In genomic region chr19:45798995-45799517, GRCh38 we compare ENCODE assay signal across 8 cellular contexts. TPM values are rescaled to one million over a fixed set of nuclear protein-coding genes. Genes with fewer than 3 reads are reported as not detected.
DNase-seq lines count a peak whose midpoint lies in the region; ATAC-seq and TF ChIP-seq lines count a peak whose summit lies in the region.

No MANE protein-coding gene starts in this region.

- H4K20me1 ChIP-seq in IMR-90 (ENCODE audit: insufficient read depth, low read length) = no peaks in the 10 kb centered on the region

- no peaks in the 10 kb centered on the region for H3K9me1 ChIP-seq in IMR-90 (ENCODE audit: insufficient read depth, low read length)

- peak overlapping the region; percentile 33 for H2BK20ac ChIP-seq in IMR-90 (ENCODE audit: low read depth, low read length)

- no peak overlapping the region for H4K5ac ChIP-seq in IMR-90 (ENCODE audit: low read depth, low read length)

- H2BK5ac ChIP-seq in IMR-90 (ENCODE audit: low read depth, low read length, poor library complexity, severe bottlenecking) = peak overlapping the region; percentile 58

- in situ Hi-C loops in IMR-90 (cut with MboI; ENCODE audit: low sequenced_read_pairs) = no loop called here

- H2BK15ac ChIP-seq in IMR-90 (ENCODE audit: low read depth, low read length) = no peak overlapping the region; the same call in 2 of the 3 replicates

- no TSS peak for BruUV-seq in IMR-90 (replicated peaks; lab: Mats Ljungman, UMichigan)

- H3K27ac ChIP-seq in IMR-90 (ENCODE audit: insufficient read depth, low read length) (peak overlapping the region; percentile 44; the same call in 1 of the 2 replicates), psoas muscle (peak overlapping the region; percentile 62)

- peak overlapping the region; percentile 33; the same call in 1 of the 2 replicates for H2AK5ac ChIP-seq in IMR-90 (ENCODE audit: low read depth, low read length)

- 0 out of 2 replicates have a peak overlapping the region, but pooled peaks have one; percentile 48 for H4K91ac ChIP-seq in IMR-90 (ENCODE audit: insufficient read depth, low read depth, low read length)

- H3K23ac ChIP-seq in IMR-90 (ENCODE audit: low read depth, low read length) = no peak overlapping the region

- WGBS in IMR-90 (ENCODE audit: extremely low coverage in 2 of 2, insufficient read length in 1 of 2), 2 experiments = 2% methylated on average over 6 of the region's 10 CpGs; no CpG with 5 or more reads in 1 of the 2 experiments
- WGBS in psoas muscle, 3 donors = 2 to 3% (median 2%) methylated on average over 10 of the region's 10 CpGs

- 0 out of 2 replicates have a peak overlapping the region, but pooled peaks have one; percentile 15 for H3K18ac ChIP-seq in IMR-90 (ENCODE audit: low read depth, low read length)

- peak overlapping the region; percentile 86 for H2AFZ ChIP-seq in IMR-90 (replicated peaks; ENCODE audit: low read length, poor library complexity)

- H3K36me3 ChIP-seq in IMR-90 (ENCODE audit: control insufficient read depth, insufficient read depth, low read length) = no peaks in the 10 kb centered on the region
- H3K36me3 ChIP-seq in psoas muscle (ENCODE audit: insufficient read depth in 1 of 2, low read depth in 1 of 2) = no peaks in the 10 kb centered on the region

- peak overlapping the region; percentile 32 for H3K4me2 ChIP-seq in IMR-90 (ENCODE audit: low read depth, low read length)

- H3K56ac ChIP-seq in IMR-90 (ENCODE audit: extremely low read depth, insufficient read depth, low read length) = no peak overlapping the region

- no peak overlapping the region for H3K9ac ChIP-seq in IMR-90 (ENCODE audit: low read depth, low read length)

- TF ChIP-seq POLR2A in IMR-90 (IDR thresholded peaks at IDR 0.05; ENCODE audit: low read depth, low read length) = no peak

- H2BK120ac ChIP-seq in IMR-90 (ENCODE audit: low read depth, low read length) = peak overlapping the region; percentile 47; the same call in 1 of the 2 replicates

- POLR2A ChIA-PET in IMR-90 (lab: Charles Lee; ENCODE audit: unreplicated experiment) = no interaction called here

- 0 out of 4 replicates have a peak, but pooled peaks cover 0 to 5% of the 10 kb centered on the region in 2 experiments for H3K79me1 ChIP-seq in IMR-90 (ENCODE audit: low read depth in 1 of 2, low read length in 2 of 2)

- dilution Hi-C loops in IMR-90 (cut with HindIII; ENCODE audit: low sequenced_read_pairs, unreplicated experiment) = no loop called here

- H3K4ac ChIP-seq in IMR-90 (ENCODE audit: low read depth, low read length) = peak overlapping the region; percentile 63; the same call in 1 of the 2 replicates

- ATAC-seq in IMR-90 (ENCODE audit: low read depth) = peak; percentile 92
- ATAC-seq in psoas muscle = peak; percentile 70 to 87 (median 80)
- ATAC-seq in HG02763 (IDR thresholded peaks at IDR 0.05; ENCODE audit: unreplicated experiment) = no peak
- ATAC-seq in HG03139 (IDR thresholded peaks at IDR 0.05; ENCODE audit: unreplicated experiment) = no peak

- H3K14ac ChIP-seq in IMR-90 (replicated peaks; ENCODE audit: low read depth, low read length) = no peak overlapping the region

- intact Hi-C loops in IMR-90 (cut with micrococcal nuclease) (loop anchor here (1.0 kb wide), 1 partner anchor 29 kb away; no protein-coding TSS in a partner anchor), head of caudate nucleus (cut with DNase I) (loop anchor here (2.0 kb wide), 1 partner anchor 30 kb away; the partner anchor contains the start of gene SIX5), psoas muscle (cut with DNase I) (loop anchor here (1.0 to 2.0 kb wide), 2 partner anchors 28 to 29 kb away; no protein-coding TSS in a partner anchor)

- peak; percentile 62 for TF ChIP-seq RAD21 in IMR-90 (IDR thresholded peaks at IDR 0.05; ENCODE audit: low read length)

- peak; percentile 51 for DNase-seq in DMS153 treated with DMSO at 0.1 percent for 48 hours (lab: John Stamatoyannopoulos, UW; ENCODE audit: unreplicated experiment)
- peak; percentile 83 for DNase-seq in IMR-90
- DNase-seq in RPMI8226 = peak; percentile 49
- DNase-seq in activated naive CD4-positive, alpha-beta T cell treated with Interleukin-2 at 50 U/mL for 16 hours = peak; percentile 63
- peak in 38 of 42 donors; percentile 34 to 87 (median 64) for DNase-seq in head of caudate nucleus
- peak; percentile 57 to 80 for DNase-seq in psoas muscle

- H3K9me3 ChIP-seq in IMR-90 (ENCODE audit: control insufficient read depth, insufficient read depth, low read length) (no peaks in the 10 kb centered on the region), psoas muscle (no peaks in the 10 kb centered on the region)

- TF ChIP-seq CTCF in IMR-90 (conservative IDR thresholded peaks at IDR 0.05; ENCODE audit: low read depth, low read length) = peak; percentile 73
- peak; percentile 91 for TF ChIP-seq CTCF in psoas muscle (IDR thresholded peaks at IDR 0.05)

- no peak overlapping the region for H2AK9ac ChIP-seq in IMR-90 (replicated peaks; ENCODE audit: low read depth, low read length, poor library complexity)

- peak overlapping the region in 1 of 2 experiments; percentile 72; a peak in 1 of 4 replicates for H4K8ac ChIP-seq in IMR-90 (ENCODE audit: low read depth in 2 of 2, low read length in 2 of 2)

- CTCF ChIA-PET in IMR-90 (lab: Yijun Ruan, JAX) = interaction anchor here (0.6 to 2.3 kb wide), 10 partner anchors 10 to 94 kb away, joined by 3 to 24 read pairs (median 4); partner anchors contain the start of genes DMPK and SIX5

- peaks cover 8% of the 10 kb centered on the region for H3K4me1 ChIP-seq in IMR-90 (ENCODE audit: control insufficient read depth, insufficient read depth, low read length)
- peaks cover 15% of the 10 kb centered on the region for H3K4me1 ChIP-seq in psoas muscle

- H3K4me3 ChIP-seq in IMR-90 (ENCODE audit: insufficient read depth, low read depth, low read length) (no peak overlapping the region), psoas muscle (no peak overlapping the region)

- H3K27me3 ChIP-seq in IMR-90 (ENCODE audit: control insufficient read depth, insufficient read depth, low read length) (no peaks in the 10 kb centered on the region), psoas muscle (ENCODE audit: insufficient read depth in 3 of 3, low read length in 2 of 3) (no peaks in the 10 kb centered on the region)

TF ChIP-seq in IMR-90, 13 proteins besides CTCF, POLR2A, EP300 and RAD21:
- TF ChIP-seq SMC3 (IDR thresholded peaks at IDR 0.05; ENCODE audit: low read depth, low read length) = peak; percentile 59
- TF ChIP-seq BHLHE40 (IDR thresholded peaks at IDR 0.05; ENCODE audit: low read depth, low read length) = peak; percentile 52; the same call in 1 of the 2 replicates
- TF ChIP-seq FOS (IDR thresholded peaks at IDR 0.05; ENCODE audit: low read depth, low read length) = peak; percentile 50; the same call in 1 of the 2 replicates
- TF ChIP-seq RCOR1 (IDR thresholded peaks at IDR 0.05; ENCODE audit: insufficient replicate concordance, low read length) = no peak
- peak; percentile 58; the same call in 1 of the 2 replicates for TF ChIP-seq MAZ (IDR thresholded peaks at IDR 0.05; ENCODE audit: borderline replicate concordance, low read depth, low read length)
- TF ChIP-seq CEBPB (IDR thresholded peaks at IDR 0.05; ENCODE audit: low read depth, low read length) = 0 out of 2 replicates have a peak, but pooled peaks have one; percentile 19
- no peak for TF ChIP-seq RFX5 (IDR thresholded peaks at IDR 0.05; ENCODE audit: low read depth, low read length)
TF ChIP-seq in IMR-90: peak in this region for 5.

RNA-seq across cellular contexts. Expression of gene DMWD, which starts 6.4 kb away (rescaled TPM):
- total RNA-seq in IMR-90 (2012; rRNA removed) = 9.7 and 10.0 TPM in 2 replicates
- 28.5 and 33.1 TPM in 2 replicates for polyA plus RNA-seq in IMR-90 (2012; rRNA removed)
- polyA plus RNA-seq in IMR-90 (2012; cell fraction: cytosol; rRNA removed) = 16.5 and 25.3 TPM in 2 replicates
- 159 and 263 TPM in 2 replicates for polyA plus RNA-seq in IMR-90 (2012; cell fraction: nucleus; rRNA removed; ENCODE audit: low replicate concordance)
- 100 to 1,000 TPM in 1 of 4 donors, 10 to 100 TPM in 3; 50.8 to 104 (median 66.9) TPM for total RNA-seq in psoas muscle
- 10 to 100 TPM; 38.4 to 61.8 (median 48.2) TPM for polyA plus RNA-seq in psoas muscle

RNA-seq across cellular contexts. Expression of gene RSPH6A, which starts 16.1 kb away (rescaled TPM):
- under 0.01 TPM in 2 replicates for total RNA-seq in IMR-90 (2012; rRNA removed)
- 0.09 TPM in 1 of 2 replicates, not detected in the other for polyA plus RNA-seq in IMR-90 (2012; rRNA removed)
- 0.04 TPM in 1 of 2 replicates, not detected in the other for polyA plus RNA-seq in IMR-90 (2012; cell fraction: cytosol; rRNA removed)
- 0.04 and 0.05 TPM in 2 replicates for polyA plus RNA-seq in IMR-90 (2012; cell fraction: nucleus; rRNA removed; ENCODE audit: low replicate concordance)
- under 1 TPM in 2 of 4 donors, not detected in 2; 0.12 to 0.15 TPM for total RNA-seq in psoas muscle
- polyA plus RNA-seq in psoas muscle = under 1 TPM in 2 of 3 donors, not detected in 1; 0.03 to 0.05 TPM

RNA-seq across cellular contexts. Expression of gene DMPK, which starts 16.8 kb away (rescaled TPM):
- total RNA-seq in IMR-90 (2012; rRNA removed) (7.9 and 10.0 TPM in 2 replicates), psoas muscle (100 to 1,000 TPM; 132 to 617 (median 337) TPM)
- polyA plus RNA-seq in IMR-90 (2012; rRNA removed) (48.5 and 50.7 TPM in 2 replicates), psoas muscle (10 to 100 TPM; 53.0 to 77.7 (median 77.0) TPM)
- polyA plus RNA-seq in IMR-90 (2012; cell fraction: cytosol; rRNA removed) = 39.1 and 50.8 TPM in 2 replicates
- polyA plus RNA-seq in IMR-90 (2012; cell fraction: nucleus; rRNA removed; ENCODE audit: low replicate concordance) = 395 and 718 TPM in 2 replicates

RNA-seq across cellular contexts. Expression of gene SIX5, which starts 30.0 kb away (rescaled TPM):
- total RNA-seq in IMR-90 (2012; rRNA removed) (0.90 and 1.4 TPM in 2 replicates), psoas muscle (10 to 100 TPM in 1 of 4 donors, 1 to 10 TPM in 3; 9.2 to 14.5 (median 9.4) TPM)
- polyA plus RNA-seq in IMR-90 (2012; rRNA removed) (15.5 TPM in 2 replicates), psoas muscle (1 to 10 TPM; 7.0 to 9.1 (median 8.7) TPM)
- polyA plus RNA-seq in IMR-90 (2012; cell fraction: cytosol; rRNA removed) = 11.5 and 18.1 TPM in 2 replicates
- 24.5 and 68.5 TPM in 2 replicates for polyA plus RNA-seq in IMR-90 (2012; cell fraction: nucleus; rRNA removed; ENCODE audit: low replicate concordance)

Comparison
In these comparisons a context has a peak if more than half of its experiments do, and no peak if none do; other contexts are left out.
1. ATAC-seq: peak in IMR-90 (single experiment) and psoas muscle (4 of 4); none in HG02763 (single experiment) and HG03139 (single experiment).
2. RNA of gene DMPK, which starts 16.8 kb away (total RNA-seq): 132 to 617 TPM in psoas muscle; 7.9 to 10.0 TPM in IMR-90; every median in the first group is over 10 times any median in the second.
3. Peak in every context shown above with its lines, with median percentiles within 50 percentile points of each other: DNase-seq.